ENCODE assay signal across 1 cellular context in the genomic region with DNA sequence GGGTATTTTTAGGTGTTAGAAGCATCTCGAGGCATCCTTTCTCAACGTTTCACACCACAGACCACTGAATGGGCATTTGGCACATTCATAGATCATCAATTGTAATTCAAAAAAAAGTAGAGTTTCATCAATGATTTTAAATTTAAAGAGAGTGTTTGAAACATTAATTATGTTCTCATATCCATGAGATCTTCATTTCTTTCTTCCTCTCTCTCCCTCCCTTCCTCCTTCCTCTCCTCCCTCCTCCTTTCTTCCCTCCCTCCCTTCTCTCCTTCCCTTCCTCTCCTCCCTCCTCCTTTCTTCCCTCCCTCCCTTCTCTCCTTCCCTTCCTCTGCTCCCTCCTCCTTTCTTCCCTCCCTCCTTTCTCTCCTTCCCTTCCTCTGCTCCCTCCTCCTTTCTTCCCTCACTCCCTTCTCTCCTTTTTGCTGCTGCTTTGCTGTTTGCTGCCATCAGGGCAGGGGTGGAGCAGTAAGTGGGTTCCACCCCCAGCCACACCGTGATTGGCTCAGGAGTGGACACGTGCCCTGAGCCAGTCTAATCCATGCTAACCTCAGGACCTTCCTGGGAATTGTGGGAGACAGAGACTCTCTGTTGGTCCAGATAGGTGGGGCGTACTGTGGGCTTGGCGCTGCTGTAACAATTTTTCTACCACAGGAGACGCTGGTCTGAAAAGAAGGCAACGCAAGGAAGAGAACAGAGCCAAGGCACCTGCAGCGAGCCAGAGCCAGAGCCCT.
TF ChIP-seq lines count a peak whose summit lies in the region.

No MANE protein-coding gene starts in this region.

TF ChIP-seq in HepG2, 621 proteins besides CTCF, POLR2A, EP300 and RAD21 (continued from another document and continues in another):
- TF ChIP-seq, protein P1, sequence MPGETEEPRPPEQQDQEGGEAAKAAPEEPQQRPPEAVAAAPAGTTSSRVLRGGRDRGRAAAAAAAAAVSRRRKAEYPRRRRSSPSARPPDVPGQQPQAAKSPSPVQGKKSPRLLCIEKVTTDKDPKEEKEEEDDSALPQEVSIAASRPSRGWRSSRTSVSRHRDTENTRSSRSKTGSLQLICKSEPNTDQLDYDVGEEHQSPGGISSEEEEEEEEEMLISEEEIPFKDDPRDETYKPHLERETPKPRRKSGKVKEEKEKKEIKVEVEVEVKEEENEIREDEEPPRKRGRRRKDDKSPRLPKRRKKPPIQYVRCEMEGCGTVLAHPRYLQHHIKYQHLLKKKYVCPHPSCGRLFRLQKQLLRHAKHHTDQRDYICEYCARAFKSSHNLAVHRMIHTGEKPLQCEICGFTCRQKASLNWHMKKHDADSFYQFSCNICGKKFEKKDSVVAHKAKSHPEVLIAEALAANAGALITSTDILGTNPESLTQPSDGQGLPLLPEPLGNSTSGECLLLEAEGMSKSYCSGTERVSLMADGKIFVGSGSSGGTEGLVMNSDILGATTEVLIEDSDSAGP (CRISPR knock-in tag; IDR thresholded peaks at IDR 0.05; ENCODE audit: borderline replicate concordance) = no peak
- TF ChIP-seq, protein P2, sequence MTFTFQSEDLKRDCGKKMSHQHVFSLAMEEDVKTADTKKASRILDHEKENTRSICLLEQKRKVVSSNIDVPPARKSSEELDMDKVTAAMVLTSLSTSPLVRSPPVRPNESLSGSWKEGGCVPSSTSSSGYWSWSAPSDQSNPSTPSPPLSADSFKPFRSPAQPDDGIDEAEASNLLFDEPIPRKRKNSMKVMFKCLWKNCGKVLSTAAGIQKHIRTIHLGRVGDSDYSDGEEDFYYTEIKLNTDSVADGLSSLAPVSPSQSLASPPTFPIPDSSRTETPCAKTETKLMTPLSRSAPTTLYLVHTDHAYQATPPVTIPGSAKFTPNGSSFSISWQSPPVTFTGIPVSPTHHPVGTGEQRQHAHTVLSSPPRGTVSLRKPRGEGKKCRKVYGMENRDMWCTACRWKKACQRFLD (CRISPR knock-in tag; IDR thresholded peaks at IDR 0.05; ENCODE audit: borderline replicate concordance) = no peak
- TF ChIP-seq RAD51 (IDR thresholded peaks at IDR 0.05; ENCODE audit: borderline replicate concordance) = peak; percentile 53
- no peak for TF ChIP-seq NFE2L2 (IDR thresholded peaks at IDR 0.05; ENCODE audit: low read length)
- no peak for TF ChIP-seq ZNF564 (CRISPR knock-in tag; IDR thresholded peaks at IDR 0.05)
- no peak for TF ChIP-seq SYNCRIP (IDR thresholded peaks at IDR 0.05; ENCODE audit: insufficient read depth, low read depth, low read length)
- TF ChIP-seq, protein P3, sequence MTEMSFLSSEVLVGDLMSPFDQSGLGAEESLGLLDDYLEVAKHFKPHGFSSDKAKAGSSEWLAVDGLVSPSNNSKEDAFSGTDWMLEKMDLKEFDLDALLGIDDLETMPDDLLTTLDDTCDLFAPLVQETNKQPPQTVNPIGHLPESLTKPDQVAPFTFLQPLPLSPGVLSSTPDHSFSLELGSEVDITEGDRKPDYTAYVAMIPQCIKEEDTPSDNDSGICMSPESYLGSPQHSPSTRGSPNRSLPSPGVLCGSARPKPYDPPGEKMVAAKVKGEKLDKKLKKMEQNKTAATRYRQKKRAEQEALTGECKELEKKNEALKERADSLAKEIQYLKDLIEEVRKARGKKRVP (CRISPR knock-in tag; IDR thresholded peaks at IDR 0.05) = no peak
- peak; percentile 90 for TF ChIP-seq NFYC (CRISPR knock-in tag; IDR thresholded peaks at IDR 0.05)
- TF ChIP-seq CHD4 (IDR thresholded peaks at IDR 0.05; ENCODE audit: borderline replicate concordance, low read length) = no peak
- TF ChIP-seq, protein P4, sequence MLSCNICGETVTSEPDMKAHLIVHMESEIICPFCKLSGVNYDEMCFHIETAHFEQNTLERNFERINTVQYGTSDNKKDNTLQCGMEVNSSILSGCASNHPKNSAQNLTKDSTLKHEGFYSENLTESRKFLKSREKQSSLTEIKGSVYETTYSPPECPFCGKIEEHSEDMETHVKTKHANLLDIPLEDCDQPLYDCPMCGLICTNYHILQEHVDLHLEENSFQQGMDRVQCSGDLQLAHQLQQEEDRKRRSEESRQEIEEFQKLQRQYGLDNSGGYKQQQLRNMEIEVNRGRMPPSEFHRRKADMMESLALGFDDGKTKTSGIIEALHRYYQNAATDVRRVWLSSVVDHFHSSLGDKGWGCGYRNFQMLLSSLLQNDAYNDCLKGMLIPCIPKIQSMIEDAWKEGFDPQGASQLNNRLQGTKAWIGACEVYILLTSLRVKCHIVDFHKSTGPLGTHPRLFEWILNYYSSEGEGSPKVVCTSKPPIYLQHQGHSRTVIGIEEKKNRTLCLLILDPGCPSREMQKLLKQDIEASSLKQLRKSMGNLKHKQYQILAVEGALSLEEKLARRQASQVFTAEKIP (CRISPR knock-in tag; IDR thresholded peaks at IDR 0.05; ENCODE audit: borderline replicate concordance) = no peak
- no peak for TF ChIP-seq ZNF557 (CRISPR knock-in tag; IDR thresholded peaks at IDR 0.05)
- TF ChIP-seq PCBP2 (optimal IDR thresholded peaks at IDR 0.05; ENCODE audit: low read depth, low read length, poor library complexity, severe bottlenecking) = peak; percentile 81
- TF ChIP-seq ZMAT3 (CRISPR knock-in tag; conservative IDR thresholded peaks at IDR 0.05) = no peak
- TF ChIP-seq SNAPC2 (CRISPR knock-in tag; IDR thresholded peaks at IDR 0.05) = peak; percentile 26; the same call in 1 of the 2 replicates
- no peak for TF ChIP-seq ZNF430 (CRISPR knock-in tag; IDR thresholded peaks at IDR 0.05)
- TF ChIP-seq ZKSCAN5 (CRISPR knock-in tag; IDR thresholded peaks at IDR 0.05) = no peak
- no peak for TF ChIP-seq ZNF629 (CRISPR knock-in tag; conservative IDR thresholded peaks at IDR 0.05)
- no peak for TF ChIP-seq DNMT1 (CRISPR knock-in tag; IDR thresholded peaks at IDR 0.05)
- no peak for TF ChIP-seq HNRNPH1 (optimal IDR thresholded peaks at IDR 0.05; ENCODE audit: low read depth, low read length)
- no peak for TF ChIP-seq HNRNPL (IDR thresholded peaks at IDR 0.05; ENCODE audit: low read depth, low read length)
- TF ChIP-seq, protein P5, sequence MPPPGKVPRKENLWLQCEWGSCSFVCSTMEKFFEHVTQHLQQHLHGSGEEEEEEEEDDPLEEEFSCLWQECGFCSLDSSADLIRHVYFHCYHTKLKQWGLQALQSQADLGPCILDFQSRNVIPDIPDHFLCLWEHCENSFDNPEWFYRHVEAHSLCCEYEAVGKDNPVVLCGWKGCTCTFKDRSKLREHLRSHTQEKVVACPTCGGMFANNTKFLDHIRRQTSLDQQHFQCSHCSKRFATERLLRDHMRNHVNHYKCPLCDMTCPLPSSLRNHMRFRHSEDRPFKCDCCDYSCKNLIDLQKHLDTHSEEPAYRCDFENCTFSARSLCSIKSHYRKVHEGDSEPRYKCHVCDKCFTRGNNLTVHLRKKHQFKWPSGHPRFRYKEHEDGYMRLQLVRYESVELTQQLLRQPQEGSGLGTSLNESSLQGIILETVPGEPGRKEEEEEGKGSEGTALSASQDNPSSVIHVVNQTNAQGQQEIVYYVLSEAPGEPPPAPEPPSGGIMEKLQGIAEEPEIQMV (CRISPR knock-in tag; IDR thresholded peaks at IDR 0.05; ENCODE audit: low read depth) = no peak
- TF ChIP-seq BHLHE40 (IDR thresholded peaks at IDR 0.05; ENCODE audit: low read length) = no peak
- no peak for TF ChIP-seq ZNF138 (CRISPR knock-in tag; IDR thresholded peaks at IDR 0.05; ENCODE audit: low read depth)
- no peak for TF ChIP-seq ZNF562 (CRISPR knock-in tag; IDR thresholded peaks at IDR 0.05; ENCODE audit: borderline replicate concordance)
- no peak for TF ChIP-seq CHCHD3 (CRISPR knock-in tag; IDR thresholded peaks at IDR 0.05)
- TF ChIP-seq, protein P6, sequence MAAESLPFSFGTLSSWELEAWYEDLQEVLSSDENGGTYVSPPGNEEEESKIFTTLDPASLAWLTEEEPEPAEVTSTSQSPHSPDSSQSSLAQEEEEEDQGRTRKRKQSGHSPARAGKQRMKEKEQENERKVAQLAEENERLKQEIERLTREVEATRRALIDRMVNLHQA (CRISPR knock-in tag; IDR thresholded peaks at IDR 0.05) = no peak
- no peak for TF ChIP-seq PAX8 (CRISPR knock-in tag; IDR thresholded peaks at IDR 0.05; ENCODE audit: borderline replicate concordance)
- TF ChIP-seq GFI1 (CRISPR knock-in tag; IDR thresholded peaks at IDR 0.05; ENCODE audit: borderline replicate concordance) = no peak
- no peak for TF ChIP-seq HES4 (CRISPR knock-in tag; IDR thresholded peaks at IDR 0.05; ENCODE audit: borderline replicate concordance)
- no peak for TF ChIP-seq CAMTA2 (CRISPR knock-in tag; IDR thresholded peaks at IDR 0.05; ENCODE audit: borderline replicate concordance)
- no peak for TF ChIP-seq PAWR (CRISPR knock-in tag; IDR thresholded peaks at IDR 0.05; ENCODE audit: borderline replicate concordance)
- TF ChIP-seq ZNF10 (CRISPR knock-in tag; IDR thresholded peaks at IDR 0.05; ENCODE audit: borderline replicate concordance, low read depth) = no peak
- no peak for TF ChIP-seq ZNF792 (CRISPR knock-in tag; IDR thresholded peaks at IDR 0.05)
- TF ChIP-seq NRL (CRISPR knock-in tag; IDR thresholded peaks at IDR 0.05; ENCODE audit: borderline replicate concordance) = no peak
- peak; percentile 33 for TF ChIP-seq XRCC5 (optimal IDR thresholded peaks at IDR 0.05; ENCODE audit: low read length)
- no peak for TF ChIP-seq ZNF775 (CRISPR knock-in tag; IDR thresholded peaks at IDR 0.05; ENCODE audit: borderline replicate concordance)
- no peak for TF ChIP-seq ZZZ3 (CRISPR knock-in tag; IDR thresholded peaks at IDR 0.05; ENCODE audit: borderline replicate concordance)
- no peak for TF ChIP-seq ZMYM2 (CRISPR knock-in tag; IDR thresholded peaks at IDR 0.05)
- no peak for TF ChIP-seq ETV6 (CRISPR knock-in tag; conservative IDR thresholded peaks at IDR 0.05)
- TF ChIP-seq, protein P7, sequence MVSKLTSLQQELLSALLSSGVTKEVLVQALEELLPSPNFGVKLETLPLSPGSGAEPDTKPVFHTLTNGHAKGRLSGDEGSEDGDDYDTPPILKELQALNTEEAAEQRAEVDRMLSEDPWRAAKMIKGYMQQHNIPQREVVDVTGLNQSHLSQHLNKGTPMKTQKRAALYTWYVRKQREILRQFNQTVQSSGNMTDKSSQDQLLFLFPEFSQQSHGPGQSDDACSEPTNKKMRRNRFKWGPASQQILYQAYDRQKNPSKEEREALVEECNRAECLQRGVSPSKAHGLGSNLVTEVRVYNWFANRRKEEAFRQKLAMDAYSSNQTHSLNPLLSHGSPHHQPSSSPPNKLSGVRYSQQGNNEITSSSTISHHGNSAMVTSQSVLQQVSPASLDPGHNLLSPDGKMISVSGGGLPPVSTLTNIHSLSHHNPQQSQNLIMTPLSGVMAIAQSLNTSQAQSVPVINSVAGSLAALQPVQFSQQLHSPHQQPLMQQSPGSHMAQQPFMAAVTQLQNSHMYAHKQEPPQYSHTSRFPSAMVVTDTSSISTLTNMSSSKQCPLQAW (CRISPR knock-in tag; IDR thresholded peaks at IDR 0.05) = no peak
- TF ChIP-seq, protein P8, sequence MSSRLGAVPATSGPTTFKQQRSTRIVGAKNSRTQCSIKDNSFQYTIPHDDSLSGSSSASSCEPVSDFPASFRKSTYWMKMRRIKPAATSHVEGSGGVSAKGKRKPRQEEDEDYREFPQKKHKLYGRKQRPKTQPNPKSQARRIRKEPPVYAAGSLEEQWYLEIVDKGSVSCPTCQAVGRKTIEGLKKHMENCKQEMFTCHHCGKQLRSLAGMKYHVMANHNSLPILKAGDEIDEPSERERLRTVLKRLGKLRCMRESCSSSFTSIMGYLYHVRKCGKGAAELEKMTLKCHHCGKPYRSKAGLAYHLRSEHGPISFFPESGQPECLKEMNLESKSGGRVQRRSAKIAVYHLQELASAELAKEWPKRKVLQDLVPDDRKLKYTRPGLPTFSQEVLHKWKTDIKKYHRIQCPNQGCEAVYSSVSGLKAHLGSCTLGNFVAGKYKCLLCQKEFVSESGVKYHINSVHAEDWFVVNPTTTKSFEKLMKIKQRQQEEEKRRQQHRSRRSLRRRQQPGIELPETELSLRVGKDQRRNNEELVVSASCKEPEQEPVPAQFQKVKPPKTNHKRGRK (CRISPR knock-in tag; IDR thresholded peaks at IDR 0.05) = peak; percentile 98
- TF ChIP-seq DR1 (CRISPR knock-in tag; IDR thresholded peaks at IDR 0.05) = no peak
- TF ChIP-seq, protein P9, sequence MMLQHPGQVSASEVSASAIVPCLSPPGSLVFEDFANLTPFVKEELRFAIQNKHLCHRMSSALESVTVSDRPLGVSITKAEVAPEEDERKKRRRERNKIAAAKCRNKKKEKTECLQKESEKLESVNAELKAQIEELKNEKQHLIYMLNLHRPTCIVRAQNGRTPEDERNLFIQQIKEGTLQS (CRISPR knock-in tag; IDR thresholded peaks at IDR 0.05) = no peak
- TF ChIP-seq ZNF496 (CRISPR knock-in tag; IDR thresholded peaks at IDR 0.05; ENCODE audit: insufficient replicate concordance) = no peak
- TF ChIP-seq, protein P10, sequence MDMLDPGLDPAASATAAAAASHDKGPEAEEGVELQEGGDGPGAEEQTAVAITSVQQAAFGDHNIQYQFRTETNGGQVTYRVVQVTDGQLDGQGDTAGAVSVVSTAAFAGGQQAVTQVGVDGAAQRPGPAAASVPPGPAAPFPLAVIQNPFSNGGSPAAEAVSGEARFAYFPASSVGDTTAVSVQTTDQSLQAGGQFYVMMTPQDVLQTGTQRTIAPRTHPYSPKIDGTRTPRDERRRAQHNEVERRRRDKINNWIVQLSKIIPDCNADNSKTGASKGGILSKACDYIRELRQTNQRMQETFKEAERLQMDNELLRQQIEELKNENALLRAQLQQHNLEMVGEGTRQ (IDR thresholded peaks at IDR 0.05; ENCODE audit: low read depth, low read length) = peak; percentile 97
- TF ChIP-seq, protein P10 (CRISPR knock-in tag; IDR thresholded peaks at IDR 0.05; ENCODE audit: borderline replicate concordance) = peak; percentile 96; the same call in 1 of the 2 replicates
- TF ChIP-seq BRD4 (CRISPR knock-in tag; IDR thresholded peaks at IDR 0.05) = no peak
- no peak for TF ChIP-seq FOXK2 (IDR thresholded peaks at IDR 0.05)
- no peak for TF ChIP-seq MYC (CRISPR knock-in tag; IDR thresholded peaks at IDR 0.05; ENCODE audit: borderline replicate concordance)
- no peak for TF ChIP-seq MYNN (CRISPR knock-in tag; IDR thresholded peaks at IDR 0.05; ENCODE audit: low read depth)
- TF ChIP-seq, protein P11, sequence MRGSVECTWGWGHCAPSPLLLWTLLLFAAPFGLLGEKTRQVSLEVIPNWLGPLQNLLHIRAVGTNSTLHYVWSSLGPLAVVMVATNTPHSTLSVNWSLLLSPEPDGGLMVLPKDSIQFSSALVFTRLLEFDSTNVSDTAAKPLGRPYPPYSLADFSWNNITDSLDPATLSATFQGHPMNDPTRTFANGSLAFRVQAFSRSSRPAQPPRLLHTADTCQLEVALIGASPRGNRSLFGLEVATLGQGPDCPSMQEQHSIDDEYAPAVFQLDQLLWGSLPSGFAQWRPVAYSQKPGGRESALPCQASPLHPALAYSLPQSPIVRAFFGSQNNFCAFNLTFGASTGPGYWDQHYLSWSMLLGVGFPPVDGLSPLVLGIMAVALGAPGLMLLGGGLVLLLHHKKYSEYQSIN (CRISPR knock-in tag; IDR thresholded peaks at IDR 0.05; ENCODE audit: borderline replicate concordance) = no peak
- TF ChIP-seq ZNF780A (CRISPR knock-in tag; IDR thresholded peaks at IDR 0.05) = no peak
- TF ChIP-seq XBP1 (CRISPR knock-in tag; IDR thresholded peaks at IDR 0.05) = no peak
